ENCODE assay signal across 8 cellular contexts in genomic region chr4:183506389-183506735, GRCh38. TPM values are rescaled to one million over a fixed set of nuclear protein-coding genes. Genes with fewer than 3 reads are reported as not detected.
A peak's percentile ranks its signal among the peaks of the same experiment; 100 is the strongest.
DNase-seq lines count a peak whose midpoint lies in the region; ATAC-seq and TF ChIP-seq lines count a peak whose summit lies in the region.

No MANE protein-coding gene starts in this region.

- H3K27me3 ChIP-seq in OCI-LY1 (ENCODE audit: insufficient read depth, low read length) (no peaks in the 10 kb centered on the region), endocrine pancreas (ENCODE audit: control insufficient read depth, insufficient read depth, low read length) (no peaks in the 10 kb centered on the region)

- H3K4me3 ChIP-seq in OCI-LY1 (ENCODE audit: low read depth, low read length, poor library complexity, severe bottlenecking) (peak overlapping the region; percentile 86), endocrine pancreas (ENCODE audit: control insufficient read depth, insufficient read depth, low read length) (peak overlapping the region; percentile 69)

- H3K27ac ChIP-seq in OCI-LY1 (ENCODE audit: low read depth, low read length, poor library complexity, severe bottlenecking), result peak overlapping the region; percentile 60

- H3K9me3 ChIP-seq in OCI-LY1 (ENCODE audit: low read length) (no peaks in the 10 kb centered on the region), endocrine pancreas (ENCODE audit: control insufficient read depth, low read length) (no peaks in the 10 kb centered on the region)

- H3K9ac ChIP-seq in OCI-LY1 (ENCODE audit: low read length), result peak overlapping the region; percentile 86
- peak overlapping the region; percentile 82 for H3K9ac ChIP-seq in endocrine pancreas (ENCODE audit: control insufficient read depth, insufficient read depth, low read length)

- H3K36me3 Mint-ChIP-seq in CD14-positive monocyte (peaks cover 10 to 12% of the 10 kb centered on the region in 2 donors), neural crest cell (ENCODE audit: low read depth) (peaks cover 3% of the 10 kb centered on the region)

- H3K9me3 Mint-ChIP-seq in CD14-positive monocyte (peaks cover 0 to 3% (median 0%) of the 10 kb centered on the region in 7 donors), neural crest cell (no peaks in the 10 kb centered on the region)

- H3K79me2 ChIP-seq in OCI-LY1 (ENCODE audit: insufficient read depth, low read length), result peaks cover 41% of the 10 kb centered on the region

- H3K36me3 ChIP-seq in OCI-LY1 (ENCODE audit: insufficient read depth, low read length) (peaks cover 13% of the 10 kb centered on the region), endocrine pancreas (ENCODE audit: control insufficient read depth, insufficient read depth, low read length) (no peaks in the 10 kb centered on the region)

- H3K4me1 Mint-ChIP-seq in CD14-positive monocyte, result peaks cover 16% of the 10 kb centered on the region
- H3K4me1 Mint-ChIP-seq in neural crest cell, result peaks cover 22% of the 10 kb centered on the region

- DNase-seq in CD14-positive monocyte (ENCODE audit: low spot score) (no peak), neural crest cell (ENCODE audit: low read depth, low spot score) (no peak), left colon (no peak), NCI-H128 (lab: John Stamatoyannopoulos, UW; ENCODE audit: unreplicated experiment) (no peak), NCI-H2227 (lab: John Stamatoyannopoulos, UW; ENCODE audit: unreplicated experiment) (no peak), NCI-H446 treated with DMSO at 0.1 percent for 48 hours (lab: John Stamatoyannopoulos, UW) (no peak)

- H2AFZ ChIP-seq in OCI-LY1 (ENCODE audit: low read length), result no peak overlapping the region

- H3K9me2 ChIP-seq in OCI-LY1 (ENCODE audit: low read depth, low read length), result no peaks in the 10 kb centered on the region

- intact Hi-C loops in CD14-positive monocyte (cut with micrococcal nuclease) (loop anchor here (5.0 to 10.0 kb wide), 6 partner anchors 59 to 1698 kb away; partner anchors contain the start of genes CFAP97 (in 1 of the 2), IRF2 (in 1 of the 2), RWDD4 (in 1 of the 2) and SNX25 (in 1 of the 2)), left colon (cut with DNase I, micrococcal nuclease) (no loop called here)

- H3K4me3 Mint-ChIP-seq in CD14-positive monocyte, result peak overlapping the region; percentile 92 to 94
- H3K4me3 Mint-ChIP-seq in neural crest cell, result peak overlapping the region; percentile 99

- H3K4me1 ChIP-seq in OCI-LY1 (ENCODE audit: insufficient read depth, low read length, severe bottlenecking) (peaks cover 28% of the 10 kb centered on the region), endocrine pancreas (ENCODE audit: control insufficient read depth, insufficient read depth, low read length) (peaks cover 18% of the 10 kb centered on the region)

- H3K4me2 ChIP-seq in OCI-LY1 (ENCODE audit: low read length), result peak overlapping the region; percentile 99

- H3K27me3 Mint-ChIP-seq in CD14-positive monocyte (ENCODE audit: low read depth in 3 of 3) (peaks cover 0 to 2% (median 0%) of the 10 kb centered on the region in 3 donors), neural crest cell (ENCODE audit: low read depth) (no peaks in the 10 kb centered on the region)

- H3F3A ChIP-seq in OCI-LY1 (ENCODE audit: insufficient read depth, low read length), result no peaks in the 10 kb centered on the region

- TF ChIP-seq CTCF in CD14-positive monocyte (IDR thresholded peaks at IDR 0.05) (no peak), OCI-LY1 (IDR thresholded peaks at IDR 0.05; ENCODE audit: low read length) (no peak), neural crest cell (conservative IDR thresholded peaks at IDR 0.05) (no peak)

- H3K27ac Mint-ChIP-seq in CD14-positive monocyte (peak overlapping the region; percentile 94 to 99 (median 98)), neural crest cell (ENCODE audit: unreplicated experiment) (peak overlapping the region; percentile 99)

- H4K20me1 ChIP-seq in OCI-LY1 (ENCODE audit: insufficient read depth, low read length), result 0 out of 2 replicates have a peak, but pooled peaks cover 3% of the 10 kb centered on the region

- ATAC-seq in left colon, result no peak

RNA-seq across cellular contexts. Expression of gene ING2, which starts 1.5 kb away (rescaled TPM):
- polyA plus RNA-seq in CD14-positive monocyte, result 10 to 100 TPM; 10.5 to 12.2 TPM
- total RNA-seq in neural crest cell (16.9 and 18.1 TPM in 2 replicates), left colon (10 to 100 TPM; 13.0 to 14.7 TPM)

Comparison
In these comparisons a context has a peak if more than half of its experiments do, and no peak if none do; other contexts are left out.
1. intact Hi-C loops: an anchor here in CD14-positive monocyte (5.0 to 10.0 kb wide); none called in left colon.